Comparison of ENCODE assay signal across 1 cellular context in genomic region chr2:200352631-200353030, GRCh38.
TF ChIP-seq lines count a peak whose summit lies in the region.

No MANE protein-coding gene starts in this region.

TF ChIP-seq in GM23338, 12 proteins besides CTCF, POLR2A, EP300 and RAD21 (continued from another document):
- TF ChIP-seq, protein P1, sequence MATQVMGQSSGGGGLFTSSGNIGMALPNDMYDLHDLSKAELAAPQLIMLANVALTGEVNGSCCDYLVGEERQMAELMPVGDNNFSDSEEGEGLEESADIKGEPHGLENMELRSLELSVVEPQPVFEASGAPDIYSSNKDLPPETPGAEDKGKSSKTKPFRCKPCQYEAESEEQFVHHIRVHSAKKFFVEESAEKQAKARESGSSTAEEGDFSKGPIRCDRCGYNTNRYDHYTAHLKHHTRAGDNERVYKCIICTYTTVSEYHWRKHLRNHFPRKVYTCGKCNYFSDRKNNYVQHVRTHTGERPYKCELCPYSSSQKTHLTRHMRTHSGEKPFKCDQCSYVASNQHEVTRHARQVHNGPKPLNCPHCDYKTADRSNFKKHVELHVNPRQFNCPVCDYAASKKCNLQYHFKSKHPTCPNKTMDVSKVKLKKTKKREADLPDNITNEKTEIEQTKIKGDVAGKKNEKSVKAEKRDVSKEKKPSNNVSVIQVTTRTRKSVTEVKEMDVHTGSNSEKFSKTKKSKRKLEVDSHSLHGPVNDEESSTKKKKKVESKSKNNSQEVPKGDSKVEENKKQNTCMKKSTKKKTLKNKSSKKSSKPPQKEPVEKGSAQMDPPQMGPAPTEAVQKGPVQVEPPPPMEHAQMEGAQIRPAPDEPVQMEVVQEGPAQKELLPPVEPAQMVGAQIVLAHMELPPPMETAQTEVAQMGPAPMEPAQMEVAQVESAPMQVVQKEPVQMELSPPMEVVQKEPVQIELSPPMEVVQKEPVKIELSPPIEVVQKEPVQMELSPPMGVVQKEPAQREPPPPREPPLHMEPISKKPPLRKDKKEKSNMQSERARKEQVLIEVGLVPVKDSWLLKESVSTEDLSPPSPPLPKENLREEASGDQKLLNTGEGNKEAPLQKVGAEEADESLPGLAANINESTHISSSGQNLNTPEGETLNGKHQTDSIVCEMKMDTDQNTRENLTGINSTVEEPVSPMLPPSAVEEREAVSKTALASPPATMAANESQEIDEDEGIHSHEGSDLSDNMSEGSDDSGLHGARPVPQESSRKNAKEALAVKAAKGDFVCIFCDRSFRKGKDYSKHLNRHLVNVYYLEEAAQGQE (IDR thresholded peaks at IDR 0.05; ENCODE audit: unreplicated experiment): no peak
- TF ChIP-seq POLR2AphosphoS5 (IDR thresholded peaks at IDR 0.05; ENCODE audit: low read depth): 0 out of 2 replicates have a peak, but pooled peaks have one; percentile 18
- TF ChIP-seq EZH2phosphoT487 (IDR thresholded peaks at IDR 0.05; ENCODE audit: unreplicated experiment): no peak
- TF ChIP-seq EZH2 (IDR thresholded peaks at IDR 0.05; ENCODE audit: low read depth, unreplicated experiment): no peak
- no peak for TF ChIP-seq ZNF331 (CRISPR knock-in tag; IDR thresholded peaks at IDR 0.05; ENCODE audit: low read depth)
TF ChIP-seq in GM23338: peak in this region for 1.
